ENCODE assay signal across 9 cellular contexts in the genomic region with DNA sequence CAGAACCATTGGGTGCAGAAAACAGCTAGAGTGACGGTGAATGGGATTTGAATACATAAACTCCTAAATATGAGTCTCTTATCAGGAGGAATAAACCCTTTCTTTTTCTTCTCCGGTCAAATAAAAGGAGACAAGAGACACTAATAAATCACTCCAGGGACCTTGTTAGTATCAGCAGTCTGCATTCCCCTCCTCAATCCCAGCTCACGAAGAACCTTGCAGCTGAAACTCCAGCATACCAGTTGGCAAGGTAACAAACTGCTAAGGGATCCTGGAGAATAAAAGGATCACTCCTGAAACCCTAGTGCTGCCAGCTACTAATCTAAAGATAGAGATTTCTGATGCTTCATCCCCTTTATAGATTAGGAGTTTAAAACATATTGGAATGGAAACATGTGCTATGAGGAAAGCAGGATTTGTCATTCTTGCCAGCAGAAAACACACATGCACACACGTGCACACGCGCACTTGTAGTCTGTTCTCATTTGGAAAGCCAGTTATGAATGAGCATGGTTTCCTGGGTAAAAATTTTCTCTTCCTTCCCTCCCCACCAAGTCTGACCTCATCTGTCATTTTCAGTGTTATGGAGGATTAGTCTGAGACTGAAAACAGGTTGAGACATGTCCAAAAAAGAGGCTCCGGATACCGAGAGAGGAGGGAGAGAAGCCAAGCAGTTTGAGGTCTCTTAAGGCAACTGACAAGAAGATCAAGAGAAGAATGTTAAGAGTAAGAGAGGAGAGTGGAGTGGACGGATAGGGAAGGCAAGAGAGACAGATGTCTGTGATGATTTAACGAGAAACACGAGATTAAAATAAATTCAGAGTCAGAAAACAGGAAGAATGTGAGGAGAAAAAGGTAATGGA. TPM values are rescaled to one million over a fixed set of nuclear protein-coding genes. Genes with fewer than 3 reads are reported as not detected.
DNase-seq lines count a peak whose midpoint lies in the region; ATAC-seq and TF ChIP-seq lines count a peak whose summit lies in the region.
"Had no signal": no experiment of that assay in that cellular context is flagged by ENCODE, and none has a peak within 500 bp of the region (broad histone marks: within the 10 kb centered on the region; RNA-seq: fewer than 3 reads in every experiment).

No MANE protein-coding gene starts in this region.

- CTCF ChIA-PET in activated CD8-positive, alpha-beta memory T cell treated with anti-CD3 and anti-CD28 coated beads, Interleukin-2, amount 10 ng/mL, durations not matched to agents 7 days and 5 days (lab: Charles Lee), result interaction anchor here (1.0 to 13.9 kb wide), 3 partner anchors 9 to 39 kb away, joined by 3 to 210 read pairs (median 20); no protein-coding TSS in a partner anchor

- H3K4me3 ChIP-seq in osteoblast (ENCODE audit: insufficient read depth, low read length), result no peak overlapping the region
- H3K4me3 ChIP-seq in stomach, result no peak overlapping the region
- no peak overlapping the region for H3K4me3 ChIP-seq in testis
- H3K4me3 ChIP-seq: cardiac muscle cell had no signal

- H3K9me3 Mint-ChIP-seq in activated CD8-positive, alpha-beta memory T cell treated with anti-CD3 and anti-CD28 coated beads, Interleukin-2, amount 10 ng/mL, durations not matched to agents 7 days and 5 days (ENCODE audit: low read depth), result no peaks in the 10 kb centered on the region
- no peaks in the 10 kb centered on the region for H3K9me3 Mint-ChIP-seq in activated naive CD8-positive, alpha-beta T cell treated with anti-CD3 and anti-CD28 coated beads, Interleukin-2, amount 50 U/mL, for 24 hours

- intact Hi-C loops in stomach (cut with DNase I; ENCODE audit: low total_unique reads), result no loop called here
- intact Hi-C loops in testis (cut with DNase I; ENCODE audit: low total_unique reads), result no loop called here

- peak; percentile 77 for DNase-seq in activated CD8-positive, alpha-beta memory T cell treated with anti-CD3 and anti-CD28 coated beads, Interleukin-2, amount 10 ng/mL, durations not matched to agents 7 days and 5 days
- no peak for DNase-seq in activated CD8-positive, alpha-beta memory T cell treated with anti-CD3 and anti-CD28 coated beads, Interleukin-2, amount 50 U/mL, for 4 hours
- peak; percentile 34 for DNase-seq in NCI-H2171 (lab: John Stamatoyannopoulos, UW)
- DNase-seq in activated naive CD8-positive, alpha-beta T cell treated with anti-CD3 and anti-CD28 coated beads, Interleukin-2, amount 50 U/mL, for 24 hours, result peak; percentile 46
- no peak for DNase-seq in osteoblast (ENCODE audit: insufficient read length, low spot score, missing footprints)
- no peak for DNase-seq in stomach
- DNase-seq in testis, result no peak

- TF ChIP-seq CTCF in osteoblast (IDR thresholded peaks at IDR 0.05; ENCODE audit: extremely low read depth, low read depth, low read length) (no peak), stomach (IDR thresholded peaks at IDR 0.05) (no peak), testis (IDR thresholded peaks at IDR 0.05) (no peak)

- TF ChIP-seq POLR2A in stomach (IDR thresholded peaks at IDR 0.05) (no peak), testis (IDR thresholded peaks at IDR 0.05) (no peak)

- H3K27me3 Mint-ChIP-seq in activated CD8-positive, alpha-beta memory T cell treated with anti-CD3 and anti-CD28 coated beads, Interleukin-2, amount 10 ng/mL, durations not matched to agents 7 days and 5 days, result no peaks in the 10 kb centered on the region
- no peaks in the 10 kb centered on the region for H3K27me3 Mint-ChIP-seq in activated naive CD8-positive, alpha-beta T cell treated with anti-CD3 and anti-CD28 coated beads, Interleukin-2, amount 50 U/mL, for 24 hours

- peak; percentile 74 for ATAC-seq in activated CD8-positive, alpha-beta memory T cell treated with anti-CD3 and anti-CD28 coated beads, Interleukin-2, amount 10 ng/mL, durations not matched to agents 7 days and 5 days
- peak; percentile 52 for ATAC-seq in HG02571 (IDR thresholded peaks at IDR 0.05; ENCODE audit: unreplicated experiment)
- peak; percentile 76 for ATAC-seq in activated naive CD8-positive, alpha-beta T cell treated with anti-CD3 and anti-CD28 coated beads, Interleukin-2, amount 50 U/mL, for 24 hours

- H3K9me3 ChIP-seq in osteoblast (ENCODE audit: low read depth, low read length), result no peaks in the 10 kb centered on the region
- no peaks in the 10 kb centered on the region for H3K9me3 ChIP-seq in stomach
- no peaks in the 10 kb centered on the region for H3K9me3 ChIP-seq in testis

- peak overlapping the region; percentile 58 for H2AFZ ChIP-seq in osteoblast (ENCODE audit: low read length)

- H3K4me1 Mint-ChIP-seq in activated CD8-positive, alpha-beta memory T cell treated with anti-CD3 and anti-CD28 coated beads, Interleukin-2, amount 10 ng/mL, durations not matched to agents 7 days and 5 days, result peaks cover 86% of the 10 kb centered on the region
- peaks cover 85% of the 10 kb centered on the region for H3K4me1 Mint-ChIP-seq in activated naive CD8-positive, alpha-beta T cell treated with anti-CD3 and anti-CD28 coated beads, Interleukin-2, amount 50 U/mL, for 24 hours

- no peaks in the 10 kb centered on the region for H3K79me2 ChIP-seq in osteoblast (ENCODE audit: insufficient read depth, low read length)

- H3K36me3 Mint-ChIP-seq in activated CD8-positive, alpha-beta memory T cell treated with anti-CD3 and anti-CD28 coated beads, Interleukin-2, amount 10 ng/mL, durations not matched to agents 7 days and 5 days, result peaks cover 16% of the 10 kb centered on the region
- H3K36me3 Mint-ChIP-seq in activated naive CD8-positive, alpha-beta T cell treated with anti-CD3 and anti-CD28 coated beads, Interleukin-2, amount 50 U/mL, for 24 hours (ENCODE audit: low read depth), result peaks cover 14% of the 10 kb centered on the region

- peak overlapping the region; percentile 55 for H3K4me3 Mint-ChIP-seq in activated CD8-positive, alpha-beta memory T cell treated with anti-CD3 and anti-CD28 coated beads, Interleukin-2, amount 10 ng/mL, durations not matched to agents 7 days and 5 days
- H3K4me3 Mint-ChIP-seq in activated naive CD8-positive, alpha-beta T cell treated with anti-CD3 and anti-CD28 coated beads, Interleukin-2, amount 50 U/mL, for 24 hours, result peak overlapping the region; percentile 76

- H3K4me1 ChIP-seq in osteoblast (ENCODE audit: insufficient read depth, low read length), result peaks cover 84% of the 10 kb centered on the region
- H3K4me1 ChIP-seq in stomach, result peaks cover 3 to 73% (median 40%) of the 10 kb centered on the region in 4 donors
- peaks cover 74% of the 10 kb centered on the region for H3K4me1 ChIP-seq in testis

- H3K27ac ChIP-seq in osteoblast (ENCODE audit: low read depth, low read length) (peak overlapping the region; percentile 72), stomach (peak overlapping the region in 1 of 5 donors; percentile 32), testis (peak overlapping the region in 1 of 2 donors; percentile 41)
- H3K27ac ChIP-seq: cardiac muscle cell had no signal

- WGBS in stomach, 5 donors, result 32 to 44% (median 37%) methylated on average over 11 of the region's 11 CpGs
- 41% methylated on average over 11 of the region's 11 CpGs for WGBS in testis, 2 donors

- H3K27me3 ChIP-seq in osteoblast (ENCODE audit: insufficient read depth, low read length) (no peaks in the 10 kb centered on the region), stomach (no peaks in the 10 kb centered on the region), testis (no peaks in the 10 kb centered on the region)

- peaks cover 3% of the 10 kb centered on the region for H4K20me1 ChIP-seq in osteoblast (ENCODE audit: insufficient read depth, low read length)

- H3K36me3 ChIP-seq in osteoblast (ENCODE audit: insufficient read depth, low read length), result no peaks in the 10 kb centered on the region
- peaks cover 0 to 6% (median 0%) of the 10 kb centered on the region in 4 donors for H3K36me3 ChIP-seq in stomach
- H3K36me3 ChIP-seq in testis (ENCODE audit: low read depth, missing control alignments), result no peaks in the 10 kb centered on the region
- H3K36me3 ChIP-seq: cardiac muscle cell had no signal

- peak overlapping the region; percentile 54 for H3K4me2 ChIP-seq in osteoblast (ENCODE audit: insufficient read depth, low read length)

- peak overlapping the region; percentile 89 for H3K27ac Mint-ChIP-seq in activated CD8-positive, alpha-beta memory T cell treated with anti-CD3 and anti-CD28 coated beads, Interleukin-2, amount 10 ng/mL, durations not matched to agents 7 days and 5 days
- H3K27ac Mint-ChIP-seq in activated naive CD8-positive, alpha-beta T cell treated with anti-CD3 and anti-CD28 coated beads, Interleukin-2, amount 50 U/mL, for 24 hours, result peak overlapping the region; percentile 99

- TF ChIP-seq EP300 in stomach (IDR thresholded peaks at IDR 0.05), result no peak

RNA-seq across cellular contexts. Expression of a gene that starts 10.9 kb away (rescaled TPM):
- 10 to 100 TPM; 50.4 to 67.0 TPM for total RNA-seq in activated CD8-positive, alpha-beta memory T cell treated with anti-CD3 and anti-CD28 coated beads, Interleukin-2, amount 10 ng/mL, durations not matched to agents 7 days and 5 days
- 16.2 and 17.4 TPM in 2 replicates for total RNA-seq in osteoblast
- total RNA-seq in stomach, result 10 to 100 TPM in 3 of 5 donors, 1 to 10 TPM in 2; 1.2 to 33.3 (median 13.6) TPM
- polyA plus RNA-seq in stomach, result 10 to 100 TPM in 1 of 3 donors, 1 to 10 TPM in 2; 4.3 to 10.4 (median 6.4) TPM
- 10 to 100 TPM; 10.3 to 13.3 TPM for total RNA-seq in testis
- 7.1 TPM for polyA plus RNA-seq in testis (ENCODE audit: insufficient read depth, low read depth, low replicate concordance)

Comparison
In these comparisons a context has a peak if more than half of its experiments do, and no peak if none do; other contexts are left out.
1. DNase-seq: peak in activated CD8-positive, alpha-beta memory T cell treated with anti-CD3 and anti-CD28 coated beads, Interleukin-2, amount 10 ng/mL, durations not matched to agents 7 days and 5 days (single experiment), NCI-H2171 (single experiment) and activated naive CD8-positive, alpha-beta T cell treated with anti-CD3 and anti-CD28 coated beads, Interleukin-2, amount 50 U/mL, for 24 hours (single experiment); none in activated CD8-positive, alpha-beta memory T cell treated with anti-CD3 and anti-CD28 coated beads, Interleukin-2, amount 50 U/mL, for 4 hours (single experiment), osteoblast (single experiment), stomach (single experiment) and testis (single experiment).
2. Peak in every context shown above with its lines, with median percentiles within 50 percentile points of each other: ATAC-seq.